Comparison of ENCODE assay signal across 8 cellular contexts in genomic region chr6:26312501-26313390, GRCh38. TPM values are rescaled to one million over a fixed set of nuclear protein-coding genes. Genes with fewer than 3 reads are reported as not detected.
DNase-seq lines count a peak whose midpoint lies in the region; ATAC-seq, FAIRE-seq and TF ChIP-seq lines count a peak whose summit lies in the region.

No MANE protein-coding gene starts in this region.

- H3K4me3 ChIP-seq in astrocyte (ENCODE audit: insufficient read depth, low read depth, low read length): peak overlapping the region; percentile 88

- peaks cover 16% of the 10 kb centered on the region for H3K4me1 ChIP-seq in astrocyte (ENCODE audit: insufficient read depth, low read length)

- peak overlapping the region; percentile 68 for H2AFZ ChIP-seq in astrocyte (ENCODE audit: low read depth, low read length)

- H3K36me3 Mint-ChIP-seq in astrocyte (ENCODE audit: low read depth, unreplicated experiment): no peaks in the 10 kb centered on the region

- H3K36me3 ChIP-seq in astrocyte (ENCODE audit: insufficient read depth, low read length): no peaks in the 10 kb centered on the region

- H3K9me3 Mint-ChIP-seq in astrocyte (ENCODE audit: unreplicated experiment): no peaks in the 10 kb centered on the region

- TF ChIP-seq CTCF in astrocyte (IDR thresholded peaks at IDR 0.05; ENCODE audit: insufficient read depth, low read depth, low read length): no peak

- no peaks in the 10 kb centered on the region for H3K79me2 ChIP-seq in astrocyte (ENCODE audit: insufficient read depth, low read length)

- peak; percentile 85 for FAIRE-seq in H54 (lab: Jason Lieb, UNC)
- FAIRE-seq in astrocyte (lab: Jason Lieb, UNC): no peak

- no peak for TF ChIP-seq POLR2A in H54 (IDR thresholded peaks at IDR 0.05; ENCODE audit: low read depth, low read length)

- peaks cover 3% of the 10 kb centered on the region for H4K20me1 ChIP-seq in astrocyte (ENCODE audit: insufficient read depth, low read length)

- DNase-seq in COLO829 (ENCODE audit: low spot score) (peak; percentile 70), H54 (ENCODE audit: insufficient read length, low spot score) (no peak), NCI-H146 treated with DMSO at 0.1 percent for 48 hours (lab: John Stamatoyannopoulos, UW; ENCODE audit: unreplicated experiment) (peak; percentile 90), T-helper 22 cell (ENCODE audit: low read depth) (peak; percentile 59), astrocyte (ENCODE audit: low read depth) (peak; percentile 93), hypothalamus (lab: John Stamatoyannopoulos, UW) (peak; percentile 6 to 85 (median 58)), sciatic nerve (ENCODE audit: low spot score) (peak; percentile 90)

- ATAC-seq in sciatic nerve (peak; percentile 88), HG02884 (IDR thresholded peaks at IDR 0.05; ENCODE audit: unreplicated experiment) (no peak)

- H3K4me1 Mint-ChIP-seq in astrocyte (ENCODE audit: low read depth, unreplicated experiment): peaks cover 19% of the 10 kb centered on the region

- H3K4me2 ChIP-seq in astrocyte (ENCODE audit: low read length): peak overlapping the region; percentile 89

- peak overlapping the region; percentile 89 for H3K4me3 Mint-ChIP-seq in astrocyte (ENCODE audit: unreplicated experiment)

- no peaks in the 10 kb centered on the region for H3K9me3 ChIP-seq in astrocyte (ENCODE audit: insufficient read depth, low read depth, low read length)

- H3K27me3 ChIP-seq in astrocyte (ENCODE audit: insufficient read depth, low read length): no peaks in the 10 kb centered on the region

- peak overlapping the region; percentile 74 for H3K9ac ChIP-seq in astrocyte (ENCODE audit: low read length)

- H3K27ac ChIP-seq in astrocyte (ENCODE audit: low read depth, low read length): peak overlapping the region; percentile 10

- intact Hi-C loops in sciatic nerve (cut with DNase I): no loop called here

- peak overlapping the region; percentile 66 for H3K27ac Mint-ChIP-seq in astrocyte (ENCODE audit: unreplicated experiment)

- H3K27me3 Mint-ChIP-seq in astrocyte (ENCODE audit: low read depth, unreplicated experiment): no peaks in the 10 kb centered on the region

RNA-seq across cellular contexts. Expression of gene BTN3A2, which starts 52.3 kb away (rescaled TPM):
- total RNA-seq in astrocyte (31.7 and 34.1 TPM in 2 replicates), sciatic nerve (35.8 TPM)
